9 cellular contexts compared by ENCODE assay signal in the genomic region with DNA sequence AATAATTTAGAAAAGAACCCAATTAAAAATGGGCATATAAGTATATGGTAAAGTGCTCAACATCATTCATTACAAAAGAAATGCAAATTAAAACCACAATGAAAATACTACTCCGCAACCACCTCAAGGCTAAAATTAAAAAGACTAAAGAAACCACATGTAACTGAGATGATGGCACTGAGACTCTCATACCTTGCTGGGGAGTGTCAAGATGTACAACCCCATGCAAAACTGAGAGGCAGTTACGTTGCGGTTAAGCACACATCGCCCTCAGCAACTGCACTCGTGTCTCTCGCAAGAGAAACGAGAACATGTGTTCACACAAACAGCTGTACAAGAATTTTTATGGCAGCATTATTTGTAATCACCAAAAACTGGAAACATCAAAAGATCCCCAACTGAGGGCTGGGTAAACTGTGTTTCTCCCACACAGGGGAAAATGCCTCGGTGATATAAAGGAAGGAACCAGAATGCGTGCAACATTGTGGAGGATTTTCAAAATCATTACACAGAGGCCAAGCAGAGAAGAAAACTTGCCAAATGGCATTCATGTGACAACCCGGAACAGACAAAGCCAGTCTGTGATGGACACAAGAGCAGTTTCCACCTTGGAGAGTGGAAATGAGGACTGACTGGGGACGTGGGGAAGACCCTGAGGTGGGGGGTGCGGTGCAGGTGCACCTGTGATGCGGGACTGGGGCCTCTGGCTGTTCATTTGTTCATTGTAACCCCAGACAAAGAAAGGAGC.
DNase-seq lines count a peak whose midpoint lies in the region; ATAC-seq and TF ChIP-seq lines count a peak whose summit lies in the region.
"Had no signal": no experiment of that assay in that cellular context is flagged by ENCODE, and none has a peak within 500 bp of the region (broad histone marks: within the 10 kb centered on the region; RNA-seq: fewer than 3 reads in every experiment).

No MANE protein-coding gene starts in this region.

- H3K27me3 Mint-ChIP-seq in activated T-cell treated with anti-CD3 and anti-CD28 coated beads, Interleukin-2, amount 50 U/mL, for 24 hours, result peaks cover 37% of the 10 kb centered on the region
- H3K27me3 Mint-ChIP-seq: brain had no signal

- no peaks in the 10 kb centered on the region for H3K4me1 ChIP-seq in thyroid gland

- no peaks in the 10 kb centered on the region for H3K9me3 ChIP-seq in thyroid gland

- no peak overlapping the region for H3K27ac ChIP-seq in thyroid gland

- peaks cover 29% of the 10 kb centered on the region for H3K36me3 Mint-ChIP-seq in activated T-cell treated with anti-CD3 and anti-CD28 coated beads, Interleukin-2, amount 50 U/mL, for 24 hours (ENCODE audit: low read depth)

- DNase-seq in activated T-cell treated with anti-CD3 and anti-CD28 coated beads, Interleukin-2, amount 50 U/mL, for 24 hours, result no peak
- peak; percentile 55 for DNase-seq in stimulated activated CD8-positive, alpha-beta memory T cell treated with anti-CD3 and anti-CD28 coated beads, Interleukin-4, amount 100 ng/mL, for 48 hours
- no peak for DNase-seq in NCI-H2029 (lab: John Stamatoyannopoulos, UW)
- DNase-seq in 8988T, result no peak
- DNase-seq in thyroid gland, result no peak
- DNase-seq: KBM-7 had no signal

- no peak for TF ChIP-seq POLR2A in thyroid gland (IDR thresholded peaks at IDR 0.05)

- peak overlapping the region; percentile 3 for H3K27ac Mint-ChIP-seq in activated T-cell treated with anti-CD3 and anti-CD28 coated beads, Interleukin-2, amount 50 U/mL, for 24 hours

- ATAC-seq in GM19351 (IDR thresholded peaks at IDR 0.05; ENCODE audit: unreplicated experiment), result peak; percentile 98
- ATAC-seq in HG02973 (IDR thresholded peaks at IDR 0.05; ENCODE audit: unreplicated experiment), result peak; percentile 100

- no peaks in the 10 kb centered on the region for H3K36me3 ChIP-seq in thyroid gland

- no peak overlapping the region for H3K4me3 ChIP-seq in thyroid gland (replicated peaks in 1 of 3)

- WGBS in thyroid gland, 2 donors, result 92 to 95% methylated on average over 13 of the region's 13 CpGs

- intact Hi-C loops in thyroid gland (cut with DNase I), result no loop called here

- H3K27me3 ChIP-seq in thyroid gland, result no peaks in the 10 kb centered on the region

- TF ChIP-seq CTCF in thyroid gland (IDR thresholded peaks at IDR 0.05), result no peak

- H3K4me3 Mint-ChIP-seq in activated T-cell treated with anti-CD3 and anti-CD28 coated beads, Interleukin-2, amount 50 U/mL, for 24 hours, result no peak overlapping the region
- H3K4me3 Mint-ChIP-seq: brain had no signal

- H3K9me3 Mint-ChIP-seq in activated T-cell treated with anti-CD3 and anti-CD28 coated beads, Interleukin-2, amount 50 U/mL, for 24 hours, result peaks cover 5% of the 10 kb centered on the region

- H3K4me1 Mint-ChIP-seq in activated T-cell treated with anti-CD3 and anti-CD28 coated beads, Interleukin-2, amount 50 U/mL, for 24 hours (ENCODE audit: low read depth), result peaks cover 20% of the 10 kb centered on the region
